ENCODE assay signal across 1 cellular context in genomic region chr1:22250724-22251123, GRCh38.
TF ChIP-seq lines count a peak whose summit lies in the region.

No MANE protein-coding gene starts in this region.

TF ChIP-seq in H1, 55 proteins besides CTCF, POLR2A, EP300 and RAD21 (continued from another document):
- TF ChIP-seq YY1 (IDR thresholded peaks at IDR 0.05; ENCODE audit: low read depth, low read length) (no peak), RBBP5 (IDR thresholded peaks at IDR 0.05; ENCODE audit: borderline replicate concordance, low read depth, low read length) (no peak), MAX (IDR thresholded peaks at IDR 0.05) (0 out of 2 replicates have a peak, but pooled peaks have one; percentile 21), KDM4A (IDR thresholded peaks at IDR 0.05; ENCODE audit: low read depth, low read length, severe bottlenecking) (no peak), SIX5 (IDR thresholded peaks at IDR 0.05; ENCODE audit: low read depth, low read length) (no peak), GTF2F1 (IDR thresholded peaks at IDR 0.05; ENCODE audit: borderline replicate concordance, low read depth, low read length) (no peak), CHD7 (IDR thresholded peaks at IDR 0.05; ENCODE audit: insufficient replicate concordance, low read length) (no peak), TCF12 (IDR thresholded peaks at IDR 0.05; ENCODE audit: low read depth, low read length) (no peak), RXRA (IDR thresholded peaks at IDR 0.05; ENCODE audit: insufficient read depth, low read depth, low read length) (no peak), SP1 (IDR thresholded peaks at IDR 0.05; ENCODE audit: low read depth, low read length) (no peak), NANOG (IDR thresholded peaks at IDR 0.05; ENCODE audit: insufficient read depth, low read depth, low read length, poor library complexity, severe bottlenecking) (no peak), SP2 (IDR thresholded peaks at IDR 0.05; ENCODE audit: low read length) (no peak), CEBPB (IDR thresholded peaks at IDR 0.05; ENCODE audit: low read depth, low read length) (no peak), ZNF274 (IDR thresholded peaks at IDR 0.05; ENCODE audit: borderline replicate concordance, extremely low read depth, low read length) (no peak), CHD1 (IDR thresholded peaks at IDR 0.05; ENCODE audit: low read depth, low read length) (no peak), JUND (IDR thresholded peaks at IDR 0.05; ENCODE audit: low read length) (peak; percentile 73; the same call in 1 of the 2 replicates), CBX8 (IDR thresholded peaks at IDR 0.05; ENCODE audit: borderline replicate concordance, low read depth, low read length) (no peak), ATF3 (IDR thresholded peaks at IDR 0.05; ENCODE audit: insufficient read depth, low read depth, low read length) (0 out of 2 replicates have a peak, but pooled peaks have one; percentile 9)
